ENCODE assay signal across 8 cellular contexts in genomic region chrX:27321632-27322031, GRCh38.
"Had no signal": no experiment of that assay in that cellular context is flagged by ENCODE, and none has a peak within 500 bp of the region (broad histone marks: within the 10 kb centered on the region; RNA-seq: fewer than 3 reads in every experiment).

No MANE protein-coding gene starts in this region.

- H3K4me3 ChIP-seq: GM12878 had no signal

- DNase-seq: GDM1, GF-D8 had no signal

- ATAC-seq: GM12878 had no signal

- FAIRE-seq: G401.6, GM12878, GM12891, GM12892, GM18507, GM19239 had no signal
